31 cellular contexts compared by ENCODE assay signal in genomic region chr17:76223802-76224201, GRCh38. TPM values are rescaled to one million over a fixed set of nuclear protein-coding genes. Genes with fewer than 3 reads are reported as not detected.
"Had no signal": no experiment of that assay in that cellular context is flagged by ENCODE, and none has a peak within 500 bp of the region (broad histone marks: within the 10 kb centered on the region; RNA-seq: fewer than 3 reads in every experiment).

No MANE protein-coding gene starts in this region.

- H3K27ac ChIP-seq: brain microvascular endothelial cell, coronary artery, foreskin keratinocyte, heart right ventricle, left lung, lower lobe of right lung, neutrophil, skin epidermis, thoracic aorta, VCaP had no signal

- ATAC-seq: activated CD4-positive, CD25-positive, alpha-beta regulatory T cell treated with anti-CD3 and anti-CD28 coated beads, Interleukin-2, amount 50 U/mL, for 24 hours; activated CD8-positive, alpha-beta memory T cell treated with anti-CD3 and anti-CD28 coated beads, Interleukin-2, amount 10 ng/mL, durations not matched to agents 7 days and 5 days; activated T-cell treated with anti-CD3 and anti-CD28 coated beads, Interleukin-2, amount 50 U/mL, for 72 hours; esophagus mucosa; foreskin keratinocyte; heart right ventricle; left lung; lower lobe of right lung; mucosa of descending colon; sciatic nerve; SK-N-SH treated with all-trans-retinoic acid at 6 μM for 48 hours; stimulated activated effector memory CD8-positive, alpha-beta T cell treated with anti-CD3 and anti-CD28 coated beads, Interleukin-12 subunit alpha, Interleukin-12 subunit beta, amount 100 ng/mL, for 72 hours had no signal

- H3K4me1 Mint-ChIP-seq: endodermal cell had no signal

- H3K36me3 Mint-ChIP-seq: stimulated activated effector memory CD8-positive, alpha-beta T cell treated with anti-CD3 and anti-CD28 coated beads, Interleukin-12 subunit alpha, Interleukin-12 subunit beta, amount 100 ng/mL, for 72 hours had no signal

- H3K4me3 ChIP-seq: coronary artery, heart right ventricle, left lung, lower lobe of right lung, mucosa of descending colon, skin epidermis, thoracic aorta had no signal

- H3K36me3 ChIP-seq: brain microvascular endothelial cell, heart right ventricle, left lung, lower lobe of right lung, neutrophil, thoracic aorta had no signal

- H3K27me3 Mint-ChIP-seq: activated CD4-positive, alpha-beta memory T cell treated with anti-CD3 and anti-CD28 coated beads, Interleukin-2, amount 10 ng/mL, durations not matched to agents 7 days and 5 days; activated CD4-positive, alpha-beta T cell treated with anti-CD3 and anti-CD28 coated beads, Interleukin-2, amount 10 ng/mL, durations not matched to agents 7 days and 5 days; activated CD8-positive, alpha-beta memory T cell treated with anti-CD3 and anti-CD28 coated beads, Interleukin-2, amount 10 ng/mL, durations not matched to agents 7 days and 5 days; progenitor cell of endocrine pancreas; stimulated activated naive CD8-positive, alpha-beta T cell treated with anti-CD3 and anti-CD28 coated beads, Interleukin-15, Interleukin-2, amounts not matched to agents 100 ng/mL and 50 ng/mL, for 24 hours had no signal

- H3K27ac Mint-ChIP-seq: activated CD4-positive, alpha-beta memory T cell treated with anti-CD3 and anti-CD28 coated beads, Interleukin-2, amount 10 ng/mL, durations not matched to agents 7 days and 5 days; activated CD4-positive, alpha-beta T cell treated with anti-CD3 and anti-CD28 coated beads, Interleukin-2, amount 10 ng/mL, durations not matched to agents 7 days and 5 days; activated CD8-positive, alpha-beta memory T cell treated with anti-CD3 and anti-CD28 coated beads, Interleukin-2, amount 10 ng/mL, durations not matched to agents 7 days and 5 days; activated T-cell treated with anti-CD3 and anti-CD28 coated beads, Interleukin-2, amount 50 U/mL, for 72 hours; endodermal cell; nephron progenitor cell; progenitor cell of endocrine pancreas; stimulated activated effector memory CD8-positive, alpha-beta T cell treated with anti-CD3 and anti-CD28 coated beads, Interleukin-12 subunit alpha, Interleukin-12 subunit beta, amount 100 ng/mL, for 72 hours; stimulated activated naive CD8-positive, alpha-beta T cell treated with anti-CD3 and anti-CD28 coated beads, Interleukin-15, Interleukin-2, amounts not matched to agents 100 ng/mL and 50 ng/mL, for 24 hours had no signal

- H3K4me3 Mint-ChIP-seq: activated CD4-positive, alpha-beta memory T cell treated with anti-CD3 and anti-CD28 coated beads, Interleukin-2, amount 10 ng/mL, durations not matched to agents 7 days and 5 days; activated CD4-positive, alpha-beta T cell treated with anti-CD3 and anti-CD28 coated beads, Interleukin-2, amount 10 ng/mL, durations not matched to agents 7 days and 5 days; activated CD8-positive, alpha-beta memory T cell treated with anti-CD3 and anti-CD28 coated beads, Interleukin-2, amount 10 ng/mL, durations not matched to agents 7 days and 5 days; activated T-cell treated with anti-CD3 and anti-CD28 coated beads, Interleukin-2, amount 50 U/mL, for 72 hours; endodermal cell; nephron progenitor cell; stimulated activated effector memory CD8-positive, alpha-beta T cell treated with anti-CD3 and anti-CD28 coated beads, Interleukin-12 subunit alpha, Interleukin-12 subunit beta, amount 100 ng/mL, for 72 hours; stimulated activated naive CD8-positive, alpha-beta T cell treated with anti-CD3 and anti-CD28 coated beads, Interleukin-15, Interleukin-2, amounts not matched to agents 100 ng/mL and 50 ng/mL, for 24 hours had no signal

- DNase-seq: activated CD4-positive, alpha-beta memory T cell treated with anti-CD3 and anti-CD28 coated beads, Interleukin-2, amount 10 ng/mL, durations not matched to agents 7 days and 5 days; activated CD4-positive, alpha-beta T cell treated with anti-CD3 and anti-CD28 coated beads, Interleukin-2, amount 10 ng/mL, durations not matched to agents 7 days and 5 days; activated CD8-positive, alpha-beta memory T cell treated with anti-CD3 and anti-CD28 coated beads, Interleukin-2, amount 10 ng/mL, durations not matched to agents 7 days and 5 days; activated naive CD4-positive, alpha-beta T cell; activated T-cell treated with anti-CD3 and anti-CD28 coated beads, Interleukin-2, amount 50 U/mL, for 72 hours; amniotic stem cell; brain microvascular endothelial cell; endodermal cell; foreskin keratinocyte; heart right ventricle; left lung; lower lobe of right lung; mucosa of descending colon; nephron progenitor cell; retina; stimulated activated CD4-positive, alpha-beta T cell treated with anti-CD3 and anti-CD28 coated beads, Interleukin-12 subunit alpha, Interleukin-12 subunit beta, amount 100 ng/mL, for 4 hours; stimulated activated CD4-positive, alpha-beta T cell treated with anti-CD3 and anti-CD28 coated beads, Interleukin-4, amount 100 ng/mL, for 1 hour; T-helper 1 cell; trophoblast cell had no signal

- H3K27me3 ChIP-seq: brain microvascular endothelial cell, heart right ventricle had no signal

- H3K4me1 ChIP-seq: foreskin keratinocyte, heart right ventricle, left lung, lower lobe of right lung had no signal

- H3K9me3 Mint-ChIP-seq: activated CD4-positive, alpha-beta memory T cell treated with anti-CD3 and anti-CD28 coated beads, Interleukin-2, amount 10 ng/mL, durations not matched to agents 7 days and 5 days; activated CD4-positive, alpha-beta T cell treated with anti-CD3 and anti-CD28 coated beads, Interleukin-2, amount 10 ng/mL, durations not matched to agents 7 days and 5 days; activated T-cell treated with anti-CD3 and anti-CD28 coated beads, Interleukin-2, amount 50 U/mL, for 72 hours; endodermal cell; nephron progenitor cell; stimulated activated effector memory CD8-positive, alpha-beta T cell treated with anti-CD3 and anti-CD28 coated beads, Interleukin-12 subunit alpha, Interleukin-12 subunit beta, amount 100 ng/mL, for 72 hours; stimulated activated naive CD8-positive, alpha-beta T cell treated with anti-CD3 and anti-CD28 coated beads, Interleukin-15, Interleukin-2, amounts not matched to agents 100 ng/mL and 50 ng/mL, for 24 hours had no signal

- H3K9me3 ChIP-seq: heart right ventricle, left lung, lower lobe of right lung, mucosa of descending colon, neutrophil, thoracic aorta had no signal

RNA-seq across cellular contexts. Expression of gene RNF157, which starts 16.5 kb away (rescaled TPM):
- total RNA-seq: foreskin keratinocyte had no signal
